In genomic region chr10:45592926-45593325, GRCh38 we compare ENCODE assay signal across 9 cellular contexts.
DNase-seq lines count a peak whose midpoint lies in the region; ATAC-seq lines count a peak whose summit lies in the region.
"Had no signal": no experiment of that assay in that cellular context is flagged by ENCODE, and none has a peak within 500 bp of the region (broad histone marks: within the 10 kb centered on the region; RNA-seq: fewer than 3 reads in every experiment).

No MANE protein-coding gene starts in this region.

- peak overlapping the region; percentile 82 for H3K4me3 Mint-ChIP-seq in activated T-helper 17 cell treated with anti-CD3 and anti-CD28 coated beads, Interleukin-2, amount 50 U/mL, for 72 hours

- H2BK120ac ChIP-seq in mesenchymal stem cell (ENCODE audit: low read depth, low read length), result no peak overlapping the region

- no peak overlapping the region for H2BK15ac ChIP-seq in mesenchymal stem cell (ENCODE audit: low read depth, poor library complexity, severe bottlenecking)

- H3K4me2 ChIP-seq in mesenchymal stem cell (ENCODE audit: low read length, poor library complexity, severe bottlenecking), result no peak overlapping the region

- H3K9me3 ChIP-seq in HUES64 (ENCODE audit: insufficient read depth, low read depth, low read length) (no peaks in the 10 kb centered on the region), mesenchymal stem cell (ENCODE audit: control insufficient read depth, low read length) (no peaks in the 10 kb centered on the region)

- 0 out of 2 replicates have a peak, but pooled peaks cover 3% of the 10 kb centered on the region for H3K36me3 ChIP-seq in HUES64 (ENCODE audit: insufficient read depth, low read length)
- peaks cover 0 to 12% of the 10 kb centered on the region in 2 experiments for H3K36me3 ChIP-seq in mesenchymal stem cell (ENCODE audit: control insufficient read depth in 1 of 2, insufficient read depth in 2 of 2, low read depth in 1 of 2, low read length in 2 of 2)

- no peak overlapping the region for H2BK12ac ChIP-seq in mesenchymal stem cell (ENCODE audit: low read length in 2 of 2)

- no peak overlapping the region for H4K8ac ChIP-seq in mesenchymal stem cell (ENCODE audit: low read length)

- H3K14ac ChIP-seq in mesenchymal stem cell (ENCODE audit: low read length in 2 of 2), result no peak overlapping the region

- H2AK5ac ChIP-seq in mesenchymal stem cell (ENCODE audit: low read length, severe bottlenecking), result no peak overlapping the region

- DNase-seq in AML-193 (lab: John Stamatoyannopoulos, UW) (peak; percentile 56 to 62), mesenchymal stem cell (no peak), NCI-H1417 treated with DMSO at 0.1 percent for 48 hours (lab: John Stamatoyannopoulos, UW) (no peak), midbrain (lab: John Stamatoyannopoulos, UW) (no peak), islet precursor cell (no peak)
- DNase-seq: stimulated activated CD4-positive, alpha-beta T cell treated with anti-CD3 and anti-CD28 coated beads, Interleukin-15, amount 100 ng/mL, for 24 hours had no signal

- no peak overlapping the region for H3K4ac ChIP-seq in mesenchymal stem cell (ENCODE audit: low read depth in 1 of 2, low read length in 2 of 2)

- no peak overlapping the region for H2BK5ac ChIP-seq in mesenchymal stem cell (ENCODE audit: low read depth, low read length, poor library complexity, severe bottlenecking)

- H3K27ac ChIP-seq in HUES64 (ENCODE audit: low read depth, low read length), result no peak overlapping the region
- H3K27ac ChIP-seq in mesenchymal stem cell (ENCODE audit: low read length, poor library complexity, severe bottlenecking), result no peak overlapping the region

- H3K4me1 ChIP-seq in HUES64 (ENCODE audit: insufficient read depth, low read length) (0 out of 2 replicates have a peak, but pooled peaks cover 6% of the 10 kb centered on the region), mesenchymal stem cell (ENCODE audit: control insufficient read depth, insufficient read depth, low read depth, low read length) (no peaks in the 10 kb centered on the region)

- H3K9ac ChIP-seq in HUES64 (ENCODE audit: low read depth, low read length) (no peak overlapping the region), mesenchymal stem cell (ENCODE audit: low read length) (peak overlapping the region; percentile 95)

- H3K79me1 ChIP-seq in mesenchymal stem cell (replicated peaks; ENCODE audit: low read length, poor library complexity, severe bottlenecking), result peaks cover 13% of the 10 kb centered on the region

- ATAC-seq in activated T-helper 17 cell treated with anti-CD3 and anti-CD28 coated beads, Interleukin-2, amount 50 U/mL, for 72 hours (replicated peaks), result no peak
- no peak for ATAC-seq in GM19324 (IDR thresholded peaks at IDR 0.05; ENCODE audit: low FRiP score, unreplicated experiment)

- H3K18ac ChIP-seq in mesenchymal stem cell (ENCODE audit: low read depth in 1 of 2, low read length in 2 of 2), result no peak overlapping the region

- H2AFZ ChIP-seq in mesenchymal stem cell (ENCODE audit: low read depth, low read length), result no peak overlapping the region

- no peak overlapping the region for H3K23ac ChIP-seq in mesenchymal stem cell (ENCODE audit: low read length in 2 of 2)

- H3K9me3 Mint-ChIP-seq in activated T-helper 17 cell treated with anti-CD3 and anti-CD28 coated beads, Interleukin-2, amount 50 U/mL, for 72 hours, result no peaks in the 10 kb centered on the region

- H3K27ac Mint-ChIP-seq in activated T-helper 17 cell treated with anti-CD3 and anti-CD28 coated beads, Interleukin-2, amount 50 U/mL, for 72 hours, result peak overlapping the region; percentile 66

- H3K27me3 ChIP-seq in HUES64 (ENCODE audit: insufficient read depth, low read length) (peaks cover 7% of the 10 kb centered on the region; the same call in 1 of the 2 replicates), mesenchymal stem cell (ENCODE audit: control insufficient read depth in 1 of 2, insufficient read depth in 1 of 2, low read length in 2 of 2) (peaks cover 0 to 5% of the 10 kb centered on the region in 2 experiments)

- H4K91ac ChIP-seq in mesenchymal stem cell (ENCODE audit: low read length), result no peak overlapping the region

- H3K27me3 Mint-ChIP-seq in activated T-helper 17 cell treated with anti-CD3 and anti-CD28 coated beads, Interleukin-2, amount 50 U/mL, for 72 hours, result no peaks in the 10 kb centered on the region

- peaks cover 15% of the 10 kb centered on the region for H3K36me3 Mint-ChIP-seq in activated T-helper 17 cell treated with anti-CD3 and anti-CD28 coated beads, Interleukin-2, amount 50 U/mL, for 72 hours (ENCODE audit: low read depth)

- H3K4me3 ChIP-seq in HUES64 (ENCODE audit: low read length), result peak overlapping the region; percentile 77; the same call in 1 of the 2 replicates
- H3K4me3 ChIP-seq in mesenchymal stem cell (ENCODE audit: insufficient read depth in 1 of 2, low read depth in 1 of 2, low read length in 2 of 2), result peak overlapping the region in 1 of 2 experiments; percentile 95

- peaks cover 22% of the 10 kb centered on the region for H3K4me1 Mint-ChIP-seq in activated T-helper 17 cell treated with anti-CD3 and anti-CD28 coated beads, Interleukin-2, amount 50 U/mL, for 72 hours

Comparison
In these comparisons a context has a peak if more than half of its experiments do, and no peak if none do; other contexts are left out.
1. DNase-seq: peak in AML-193 (2 of 2); none in mesenchymal stem cell (single experiment), NCI-H1417 treated with DMSO at 0.1 percent for 48 hours (single experiment), midbrain (single experiment) and islet precursor cell (single experiment).